ENCODE assay signal across 8 cellular contexts in the genomic region with DNA sequence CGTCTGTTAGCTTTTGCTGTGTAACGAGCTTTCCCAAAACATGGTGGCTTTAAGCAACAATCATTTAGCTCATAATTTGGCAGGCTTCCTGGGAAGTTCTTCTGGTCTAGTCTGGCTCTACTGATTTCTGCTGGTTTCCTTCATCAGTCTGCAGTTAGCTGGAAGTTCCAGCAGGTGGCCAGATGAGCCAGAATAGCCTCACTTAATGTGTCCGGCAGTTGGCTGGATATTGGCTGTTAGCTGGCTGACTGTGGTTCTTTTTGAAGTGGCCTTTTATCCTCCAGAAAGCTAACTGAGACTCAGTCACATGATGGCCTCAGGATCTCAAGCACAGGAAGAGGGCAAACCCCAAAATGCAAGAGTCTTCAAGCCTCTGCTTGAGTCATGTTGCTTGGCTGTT. TPM values are rescaled to one million over a fixed set of nuclear protein-coding genes. Genes with fewer than 3 reads are reported as not detected.
DNase-seq lines count a peak whose midpoint lies in the region; ATAC-seq and TF ChIP-seq lines count a peak whose summit lies in the region.

No MANE protein-coding gene starts in this region.

- H3K27ac Mint-ChIP-seq in Calu3 (ENCODE audit: unreplicated experiment), result no peak overlapping the region

- CTCF ChIA-PET in Calu3 (lab: Charles Lee), result interaction anchor here (0.6 to 1.7 kb wide), 5 partner anchors 9 to 620 kb away, joined by 3 to 6 read pairs (median 3); no protein-coding TSS in a partner anchor

- peak; percentile 39 for TF ChIP-seq CTCF in Calu3 (IDR thresholded peaks at IDR 0.05; ENCODE audit: unreplicated experiment)

- BruUV-seq in Calu3 (replicated peaks; lab: Mats Ljungman, UMichigan), result no TSS peak

- no peaks in the 10 kb centered on the region for H3K27me3 Mint-ChIP-seq in Calu3 (ENCODE audit: unreplicated experiment)

- H3K4me1 Mint-ChIP-seq in Calu3 (ENCODE audit: low read depth, unreplicated experiment), result peaks cover 6% of the 10 kb centered on the region

- ATAC-seq in GM18520 (IDR thresholded peaks at IDR 0.05; ENCODE audit: unreplicated experiment) (peak; percentile 63), HG02943 (IDR thresholded peaks at IDR 0.05; ENCODE audit: low read depth, unreplicated experiment) (peak; percentile 83), GM19455 (IDR thresholded peaks at IDR 0.05; ENCODE audit: unreplicated experiment) (no peak)

- intact Hi-C loops in Calu3 (cut with micrococcal nuclease; ENCODE audit: unreplicated experiment), result loop anchor here (1.0 to 10.0 kb wide), 4 partner anchors 45 to 178 kb away; no protein-coding TSS in a partner anchor

- no peaks in the 10 kb centered on the region for H3K9me3 Mint-ChIP-seq in Calu3 (ENCODE audit: low read depth, unreplicated experiment)

- no peak overlapping the region for H3K4me3 Mint-ChIP-seq in Calu3 (ENCODE audit: low read depth, unreplicated experiment)

- DNase-seq in Calu3 (peak; percentile 45), NCI-H748 treated with DMSO at 0.1 percent for 48 hours (lab: John Stamatoyannopoulos, UW) (peak; percentile 17), cerebellum (ENCODE audit: low spot score) (peak; percentile 6), lung microvascular endothelial cell (ENCODE audit: low read depth in 2 of 2) (peak; percentile 43 to 60), NCI-H226 (no peak)

- H3K36me3 Mint-ChIP-seq in Calu3 (ENCODE audit: insufficient read depth, unreplicated experiment), result no peaks in the 10 kb centered on the region

RNA-seq across cellular contexts. Expression of a gene that starts 34.9 kb away (rescaled TPM):
- total RNA-seq in Calu3 (2022) (not detected in 2 replicates), cerebellum (not detected), lung microvascular endothelial cell (not detected in 2 replicates)
